Comparison of ENCODE assay signal across 8 cellular contexts in the genomic region with DNA sequence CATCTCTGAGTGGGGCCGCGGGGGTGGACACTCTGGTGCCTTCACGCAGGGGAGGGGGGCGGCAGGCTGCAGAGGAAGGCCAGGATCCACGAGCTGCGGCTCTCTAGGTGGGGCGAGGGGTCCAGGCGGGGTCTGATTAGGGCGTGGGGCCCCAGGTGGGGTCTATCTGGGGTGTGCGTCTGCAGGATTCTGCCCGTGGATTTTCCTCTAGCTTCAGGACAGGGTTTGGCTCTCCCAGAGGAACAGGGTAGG. TPM values are rescaled to one million over a fixed set of nuclear protein-coding genes. Genes with fewer than 3 reads are reported as not detected.
DNase-seq lines count a peak whose midpoint lies in the region; ATAC-seq and TF ChIP-seq lines count a peak whose summit lies in the region.

No MANE protein-coding gene starts in this region.

- H3K9me3 ChIP-seq in T-helper 17 cell (ENCODE audit: control insufficient read depth, low read length, poor library complexity, severe bottlenecking) (no peaks in the 10 kb centered on the region), heart left ventricle (no peaks in the 10 kb centered on the region)

- intact Hi-C loops in heart left ventricle (cut with DNase I): loop anchor here in 6 of 10 donors (5.0 to 10.0 kb wide), 4 partner anchors 164 to 187 kb away; a partner anchor contains a TSS

- no peak for TF ChIP-seq CTCF in heart left ventricle (IDR thresholded peaks at IDR 0.05)

- peaks cover 0 to 37% (median 25%) of the 10 kb centered on the region in 12 donors for H3K4me1 ChIP-seq in heart left ventricle

- 0 to 3% (median 1%) methylated on average over 4 to 11 of the region's 11 CpGs for WGBS in heart left ventricle, 4 donors

- no peak for DNase-seq in T-helper 17 cell
- peak in 1 of 5 donors; percentile 30 for DNase-seq in heart left ventricle
- DNase-seq in skeletal muscle cell (ENCODE audit: low read depth): no peak
- no peak for DNase-seq in kidney glomerular epithelial cell (lab: John Stamatoyannopoulos, UW)
- DNase-seq in activated CD8-positive, alpha-beta memory T cell treated with anti-CD3 and anti-CD28 coated beads, Interleukin-2, amount 50 U/mL, for 48 hours: no peak

- H3K27me3 Mint-ChIP-seq in T-helper 17 cell: no peaks in the 10 kb centered on the region

- H3K4me3 ChIP-seq in heart left ventricle: peak overlapping the region; percentile 24 to 86 (median 64)
- peak overlapping the region; percentile 57 for H3K4me3 ChIP-seq in skeletal muscle cell (ENCODE audit: low read depth, low read length)

- H3K27me3 ChIP-seq in heart left ventricle: no peaks in the 10 kb centered on the region

- ATAC-seq in GM21529 (IDR thresholded peaks at IDR 0.05; ENCODE audit: unreplicated experiment): peak; percentile 3
- ATAC-seq in T-helper 17 cell: no peak
- peak in 3 of 4 donors; percentile 5 to 26 (median 8) for ATAC-seq in heart left ventricle
- ATAC-seq in HG02759 (IDR thresholded peaks at IDR 0.05; ENCODE audit: unreplicated experiment): no peak
- no peak for ATAC-seq in HG02938 (IDR thresholded peaks at IDR 0.05; ENCODE audit: unreplicated experiment)

- no peaks in the 10 kb centered on the region for H3K36me3 Mint-ChIP-seq in T-helper 17 cell (ENCODE audit: low read depth)

- peak overlapping the region; percentile 89 for H3K4me3 Mint-ChIP-seq in T-helper 17 cell

- no peak overlapping the region for H3K27ac Mint-ChIP-seq in T-helper 17 cell

- H3K27ac ChIP-seq in heart left ventricle: peak overlapping the region; percentile 33 to 89 (median 80)

- peaks cover 0 to 27% (median 22%) of the 10 kb centered on the region in 9 donors for H3K36me3 ChIP-seq in heart left ventricle

- TF ChIP-seq POLR2A in heart left ventricle (IDR thresholded peaks at IDR 0.05): no peak

- peaks cover 16% of the 10 kb centered on the region for H3K4me1 Mint-ChIP-seq in T-helper 17 cell

RNA-seq across cellular contexts. Expression of a gene that starts 6.3 kb away (rescaled TPM):
- 10 to 100 TPM in 1 of 2 donors, 1 to 10 TPM in 1; 6.8 to 11.2 TPM for total RNA-seq in T-helper 17 cell
- total RNA-seq in heart left ventricle: 10 to 100 TPM in 7 of 9 donors, 1 to 10 TPM in 2; 7.8 to 14.1 (median 11.5) TPM
- polyA plus RNA-seq in heart left ventricle: 10 to 100 TPM in 1 of 2 donors, 1 to 10 TPM in 1; 7.9 to 12.6 TPM

RNA-seq across cellular contexts. Expression of a gene that starts 6.4 kb away (rescaled TPM):
- 10 to 100 TPM; 20.4 to 23.6 TPM for total RNA-seq in T-helper 17 cell
- 100 to 1,000 TPM in 1 of 9 donors, 10 to 100 TPM in 8; 24.7 to 106 (median 37.9) TPM for total RNA-seq in heart left ventricle
- 10 to 100 TPM; 22.1 to 32.5 TPM for polyA plus RNA-seq in heart left ventricle

Comparison
In these comparisons a context has a peak if more than half of its experiments do, and no peak if none do; other contexts are left out.
1. ATAC-seq: peak in GM21529 (single experiment) and heart left ventricle (3 of 4); none in T-helper 17 cell (single experiment), HG02759 (single experiment) and HG02938 (single experiment).